ENCODE assay signal across 10 cellular contexts in the genomic region with DNA sequence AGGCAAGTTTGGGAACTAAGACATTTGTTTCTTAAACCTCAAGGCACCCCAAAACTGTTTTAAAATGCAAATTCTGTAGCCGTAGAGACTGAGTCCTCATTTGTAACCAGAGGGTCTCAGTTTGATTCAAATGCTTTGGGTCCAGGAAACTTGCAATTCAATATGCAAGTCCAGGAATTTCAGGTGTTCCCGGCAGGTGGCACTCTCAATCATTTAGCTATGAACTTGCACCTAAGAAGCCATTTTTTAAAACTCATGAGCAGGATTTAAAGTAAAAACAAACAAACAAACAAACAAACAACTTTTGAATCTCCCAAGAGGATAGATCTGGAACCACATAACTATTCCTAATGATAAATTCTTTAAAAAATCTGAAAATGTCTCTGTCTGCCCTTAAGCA. TPM values are rescaled to one million over a fixed set of nuclear protein-coding genes. Genes with fewer than 3 reads are reported as not detected.
DNase-seq lines count a peak whose midpoint lies in the region; ATAC-seq and TF ChIP-seq lines count a peak whose summit lies in the region.
"Had no signal": no experiment of that assay in that cellular context is flagged by ENCODE, and none has a peak within 500 bp of the region (broad histone marks: within the 10 kb centered on the region; RNA-seq: fewer than 3 reads in every experiment).

No MANE protein-coding gene starts in this region.

- no peak overlapping the region for H4K12ac ChIP-seq in trophoblast cell (ENCODE audit: low read depth, low read length)

- H3K79me2 ChIP-seq in trophoblast cell (ENCODE audit: control insufficient read depth, insufficient read depth, low read length, poor library complexity), result no peaks in the 10 kb centered on the region

- no peak overlapping the region for H2AFZ ChIP-seq in trophoblast cell (ENCODE audit: insufficient read depth, low read length, poor library complexity)

- no peaks in the 10 kb centered on the region for H3K36me3 Mint-ChIP-seq in brain
- H3K36me3 Mint-ChIP-seq: CD14-positive monocyte; stimulated activated naive B cell treated with anti-CD40 and anti-IgM and Interleukin-4, amounts not matched to agents 10 μg/mL and 1 μg/mL and 100 μg/mL, for 72 hours had no signal

- H3K4me3 Mint-ChIP-seq in brain, result no peak overlapping the region
- H3K4me3 Mint-ChIP-seq: CD14-positive monocyte; stimulated activated naive B cell treated with anti-CD40 and anti-IgM and Interleukin-4, amounts not matched to agents 10 μg/mL and 1 μg/mL and 100 μg/mL, for 72 hours had no signal

- peak; percentile 21 for DNase-seq in NOMO-1 treated with DMSO at 0.1 percent for 48 hours (lab: John Stamatoyannopoulos, UW; ENCODE audit: unreplicated experiment)
- no peak for DNase-seq in NOMO-1 treated with dmso at 0.1 percent for 144 hours (lab: John Stamatoyannopoulos, UW; ENCODE audit: unreplicated experiment)
- peak; percentile 63 to 70 for DNase-seq in trophoblast cell
- no peak for DNase-seq in HPDE6-E6E7 (ENCODE audit: extremely low spot score)
- DNase-seq in anterior cingulate cortex (lab: John Stamatoyannopoulos, UW), result no peak
- DNase-seq: stimulated activated naive B cell treated with anti-CD40 and anti-IgM and Interleukin-4, amounts not matched to agents 10 μg/mL and 1 μg/mL and 100 μg/mL, for 72 hours had no signal

- H3K4me1 Mint-ChIP-seq in brain, result peaks cover 6% of the 10 kb centered on the region

- H2AK5ac ChIP-seq in trophoblast cell (ENCODE audit: low read length), result no peak overlapping the region

- TF ChIP-seq CTCF in LNCAP (IDR thresholded peaks at IDR 0.05) (peak; percentile 74), brain (conservative IDR thresholded peaks at IDR 0.05) (peak; percentile 17 to 33)

- H3K4me1 ChIP-seq in trophoblast cell (ENCODE audit: control insufficient read depth in 1 of 2, insufficient read depth in 2 of 2, low read length in 2 of 2), result peaks cover 0 to 2% of the 10 kb centered on the region in 2 experiments

- H3K9me3 ChIP-seq in trophoblast cell (ENCODE audit: insufficient read depth, low read depth, low read length), result no peaks in the 10 kb centered on the region

- H3K23ac ChIP-seq in trophoblast cell (ENCODE audit: low read length), result no peak overlapping the region

- H2BK12ac ChIP-seq in trophoblast cell (ENCODE audit: low read length), result no peak overlapping the region

- H3K18ac ChIP-seq in trophoblast cell (ENCODE audit: low read length), result no peak overlapping the region

- H3K36me3 ChIP-seq in trophoblast cell (ENCODE audit: control insufficient read depth in 1 of 2, insufficient read depth in 2 of 2, low read length in 2 of 2), result no peaks in the 10 kb centered on the region

- no peak overlapping the region for H3K27ac ChIP-seq in trophoblast cell (ENCODE audit: low read depth, low read length)

- H3K27ac Mint-ChIP-seq in brain, result no peak overlapping the region
- H3K27ac Mint-ChIP-seq: CD14-positive monocyte had no signal

- no CpG with 5 or more reads among the region's 2 CpGs for WGBS in trophoblast cell (ENCODE audit: extremely low coverage, insufficient coverage, insufficient read length)

- H3K27me3 ChIP-seq in trophoblast cell (ENCODE audit: insufficient read depth, low read length), result no peaks in the 10 kb centered on the region

- no peak overlapping the region for H4K91ac ChIP-seq in trophoblast cell (ENCODE audit: low read depth, low read length)

- ATAC-seq in HG02885 (IDR thresholded peaks at IDR 0.05; ENCODE audit: poor library complexity, unreplicated experiment), result no peak
- ATAC-seq: stimulated activated naive B cell treated with anti-CD40 and anti-IgM and Interleukin-4, amounts not matched to agents 10 μg/mL and 1 μg/mL and 100 μg/mL, for 72 hours had no signal

- H4K8ac ChIP-seq in trophoblast cell (ENCODE audit: low read depth, low read length), result no peak overlapping the region

- H3K79me1 ChIP-seq in trophoblast cell (ENCODE audit: low read length), result no peaks in the 10 kb centered on the region

- H3K27me3 Mint-ChIP-seq in brain, result peaks cover 23% of the 10 kb centered on the region

- no peak overlapping the region for H3K4me3 ChIP-seq in trophoblast cell (ENCODE audit: low read depth, low read length)

- H3K4me2 ChIP-seq in trophoblast cell (ENCODE audit: low read length), result no peak overlapping the region

- H3K9me3 Mint-ChIP-seq in brain, result peaks cover 0 to 14% (median 2%) of the 10 kb centered on the region in 5 experiments
- H3K9me3 Mint-ChIP-seq: CD14-positive monocyte; stimulated activated naive B cell treated with anti-CD40 and anti-IgM and Interleukin-4, amounts not matched to agents 10 μg/mL and 1 μg/mL and 100 μg/mL, for 72 hours had no signal

- no peak overlapping the region for H3K14ac ChIP-seq in trophoblast cell (ENCODE audit: low read length)

- H2BK120ac ChIP-seq in trophoblast cell (ENCODE audit: insufficient read depth, low read length, poor library complexity), result no peak overlapping the region

- no peak overlapping the region for H3K9ac ChIP-seq in trophoblast cell (ENCODE audit: low read length)

- H2BK5ac ChIP-seq in trophoblast cell (ENCODE audit: low read depth, low read length, poor library complexity), result no peak overlapping the region

- no peak overlapping the region for H3K4ac ChIP-seq in trophoblast cell (ENCODE audit: low read depth, low read length)

RNA-seq across cellular contexts. Expression of gene ABTB2, which starts 8.7 kb away (rescaled TPM):
- 7.0 TPM for polyA plus RNA-seq in brain (ENCODE audit: insufficient read depth, low read depth, low replicate concordance)
- 55.8 and 60.9 TPM in 2 replicates for polyA plus RNA-seq in trophoblast cell (2013)

Comparison
In these comparisons a context has a peak if more than half of its experiments do, and no peak if none do; other contexts are left out.
1. DNase-seq: peak in NOMO-1 treated with DMSO at 0.1 percent for 48 hours (single experiment) and trophoblast cell (2 of 2); none in NOMO-1 treated with dmso at 0.1 percent for 144 hours (single experiment), HPDE6-E6E7 (single experiment) and anterior cingulate cortex (0 of 58).